1 cellular context compared by ENCODE assay signal in the genomic region with DNA sequence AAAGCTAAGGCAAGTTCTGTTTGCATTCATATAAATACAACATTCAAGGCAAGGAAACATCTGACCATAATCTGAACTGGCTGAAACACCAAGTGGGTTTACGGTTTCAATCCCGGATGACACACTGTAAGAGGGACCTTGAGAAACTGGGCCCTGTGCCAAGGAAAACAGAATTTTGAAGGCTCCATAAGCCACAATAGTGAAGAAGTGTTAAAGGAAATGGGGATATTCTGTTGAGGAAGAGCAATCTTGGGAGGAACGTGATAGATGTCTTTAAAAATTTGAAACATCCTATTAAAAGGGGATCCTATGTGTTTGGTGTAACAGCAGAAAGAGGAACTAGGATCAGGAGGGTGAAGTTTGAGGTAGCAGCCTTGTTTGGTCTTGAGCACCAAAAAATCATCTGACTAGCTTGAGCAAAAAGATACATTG.
TF ChIP-seq lines count a peak whose summit lies in the region.

No MANE protein-coding gene starts in this region.

TF ChIP-seq in GM12878, 131 proteins besides CTCF, POLR2A, EP300 and RAD21 (continued from another document and continues in another):
- TF ChIP-seq NKRF (conservative IDR thresholded peaks at IDR 0.05): no peak
- no peak for TF ChIP-seq ELK1 (IDR thresholded peaks at IDR 0.05; ENCODE audit: low read depth, low read length)
- TF ChIP-seq ZNF384 (IDR thresholded peaks at IDR 0.05; ENCODE audit: borderline replicate concordance, low read depth, low read length): no peak
- TF ChIP-seq SREBF2 (IDR thresholded peaks at IDR 0.05; ENCODE audit: low read length): no peak
- TF ChIP-seq RFX5 (IDR thresholded peaks at IDR 0.05; ENCODE audit: low read depth, low read length): no peak
- TF ChIP-seq SRF (IDR thresholded peaks at IDR 0.05; ENCODE audit: low read depth in 2 of 2, low read length in 2 of 2): peak; percentile 6 to 39; a peak in 1 of 4 replicates
- no peak for TF ChIP-seq KLF5 (IDR thresholded peaks at IDR 0.05; ENCODE audit: partially characterized antibody)
- TF ChIP-seq MEF2A (IDR thresholded peaks at IDR 0.05; ENCODE audit: insufficient read depth, low read depth, low read length): no peak
- peak; percentile 78; the same call in 1 of the 2 replicates for TF ChIP-seq CBX5 (IDR thresholded peaks at IDR 0.05; ENCODE audit: low read depth)
- no peak for TF ChIP-seq NRF1 (conservative IDR thresholded peaks at IDR 0.05; ENCODE audit: low read depth, low read length)
- 0 out of 2 replicates have a peak, but pooled peaks have one; percentile 51 for TF ChIP-seq PML (IDR thresholded peaks at IDR 0.05; ENCODE audit: low read length)
- no peak for TF ChIP-seq CBX3 (IDR thresholded peaks at IDR 0.05; ENCODE audit: borderline replicate concordance, low read depth)
- 0 out of 2 replicates have a peak, but pooled peaks have one; percentile 39 for TF ChIP-seq BCL11A (IDR thresholded peaks at IDR 0.05; ENCODE audit: low read depth, low read length)
- TF ChIP-seq RELB (IDR thresholded peaks at IDR 0.05; ENCODE audit: low read depth): peak; percentile 84
- TF ChIP-seq KDM1A (IDR thresholded peaks at IDR 0.05; ENCODE audit: borderline replicate concordance): no peak
- peak; percentile 85 for TF ChIP-seq IKZF1 (conservative IDR thresholded peaks at IDR 0.05)
- no peak for TF ChIP-seq ASH2L (IDR thresholded peaks at IDR 0.05; ENCODE audit: borderline replicate concordance, low read depth)
- TF ChIP-seq, protein P1, sequence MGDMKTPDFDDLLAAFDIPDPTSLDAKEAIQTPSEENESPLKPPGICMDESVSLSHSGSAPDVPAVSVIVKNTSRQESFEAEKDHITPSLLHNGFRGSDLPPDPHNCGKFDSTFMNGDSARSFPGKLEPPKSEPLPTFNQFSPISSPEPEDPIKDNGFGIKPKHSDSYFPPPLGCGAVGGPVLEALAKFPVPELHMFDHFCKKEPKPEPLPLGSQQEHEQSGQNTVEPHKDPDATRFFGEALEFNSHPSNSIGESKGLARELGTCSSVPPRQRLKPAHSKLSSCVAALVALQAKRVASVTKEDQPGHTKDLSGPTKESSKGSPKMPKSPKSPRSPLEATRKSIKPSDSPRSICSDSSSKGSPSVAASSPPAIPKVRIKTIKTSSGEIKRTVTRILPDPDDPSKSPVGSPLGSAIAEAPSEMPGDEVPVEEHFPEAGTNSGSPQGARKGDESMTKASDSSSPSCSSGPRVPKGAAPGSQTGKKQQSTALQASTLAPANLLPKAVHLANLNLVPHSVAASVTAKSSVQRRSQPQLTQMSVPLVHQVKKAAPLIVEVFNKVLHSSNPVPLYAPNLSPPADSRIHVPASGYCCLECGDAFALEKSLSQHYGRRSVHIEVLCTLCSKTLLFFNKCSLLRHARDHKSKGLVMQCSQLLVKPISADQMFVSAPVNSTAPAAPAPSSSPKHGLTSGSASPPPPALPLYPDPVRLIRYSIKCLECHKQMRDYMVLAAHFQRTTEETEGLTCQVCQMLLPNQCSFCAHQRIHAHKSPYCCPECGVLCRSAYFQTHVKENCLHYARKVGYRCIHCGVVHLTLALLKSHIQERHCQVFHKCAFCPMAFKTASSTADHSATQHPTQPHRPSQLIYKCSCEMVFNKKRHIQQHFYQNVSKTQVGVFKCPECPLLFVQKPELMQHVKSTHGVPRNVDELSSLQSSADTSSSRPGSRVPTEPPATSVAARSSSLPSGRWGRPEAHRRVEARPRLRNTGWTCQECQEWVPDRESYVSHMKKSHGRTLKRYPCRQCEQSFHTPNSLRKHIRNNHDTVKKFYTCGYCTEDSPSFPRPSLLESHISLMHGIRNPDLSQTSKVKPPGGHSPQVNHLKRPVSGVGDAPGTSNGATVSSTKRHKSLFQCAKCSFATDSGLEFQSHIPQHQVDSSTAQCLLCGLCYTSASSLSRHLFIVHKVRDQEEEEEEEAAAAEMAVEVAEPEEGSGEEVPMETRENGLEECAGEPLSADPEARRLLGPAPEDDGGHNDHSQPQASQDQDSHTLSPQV (IDR thresholded peaks at IDR 0.05): no peak
- no peak for TF ChIP-seq MYB (IDR thresholded peaks at IDR 0.05; ENCODE audit: borderline replicate concordance, low read depth, low read length)
- peak; percentile 94 for TF ChIP-seq DPF2 (IDR thresholded peaks at IDR 0.05)
- TF ChIP-seq CHD4 (IDR thresholded peaks at IDR 0.05): no peak
- TF ChIP-seq CHD2 (IDR thresholded peaks at IDR 0.05; ENCODE audit: borderline replicate concordance, low read depth, low read length): no peak
- peak; percentile 3; the same call in 1 of the 2 replicates for TF ChIP-seq CREB1 (IDR thresholded peaks at IDR 0.05; ENCODE audit: low read depth)
- peak; percentile 68 for TF ChIP-seq EED (IDR thresholded peaks at IDR 0.05; ENCODE audit: low read depth)
- TF ChIP-seq, protein P2, sequence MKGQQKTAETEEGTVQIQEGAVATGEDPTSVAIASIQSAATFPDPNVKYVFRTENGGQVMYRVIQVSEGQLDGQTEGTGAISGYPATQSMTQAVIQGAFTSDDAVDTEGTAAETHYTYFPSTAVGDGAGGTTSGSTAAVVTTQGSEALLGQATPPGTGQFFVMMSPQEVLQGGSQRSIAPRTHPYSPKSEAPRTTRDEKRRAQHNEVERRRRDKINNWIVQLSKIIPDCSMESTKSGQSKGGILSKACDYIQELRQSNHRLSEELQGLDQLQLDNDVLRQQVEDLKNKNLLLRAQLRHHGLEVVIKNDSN (IDR thresholded peaks at IDR 0.05; ENCODE audit: borderline replicate concordance, extremely low read length, insufficient read depth, low read depth, low read length): no peak
- no peak for TF ChIP-seq NFXL1 (IDR thresholded peaks at IDR 0.05; ENCODE audit: borderline replicate concordance)
- no peak for TF ChIP-seq IRF3 (IDR thresholded peaks at IDR 0.05)
- peak; percentile 80 for TF ChIP-seq IRF4 (IDR thresholded peaks at IDR 0.05; ENCODE audit: low read depth, low read length)
- no peak for TF ChIP-seq CREM (IDR thresholded peaks at IDR 0.05; ENCODE audit: low read depth)
- TF ChIP-seq ZBED1 (IDR thresholded peaks at IDR 0.05; ENCODE audit: borderline replicate concordance): no peak
- TF ChIP-seq FOXM1 (IDR thresholded peaks at IDR 0.05; ENCODE audit: low read depth, low read length): peak; percentile 67; the same call in 1 of the 2 replicates
- no peak for TF ChIP-seq POLR2AphosphoS2 (IDR thresholded peaks at IDR 0.05; ENCODE audit: low read depth, low read length)
- no peak for TF ChIP-seq KAT2A (conservative IDR thresholded peaks at IDR 0.05; ENCODE audit: control insufficient read depth, low read depth, low read length)
- no peak for TF ChIP-seq YBX1 (IDR thresholded peaks at IDR 0.05)
- no peak for TF ChIP-seq SUPT20H (IDR thresholded peaks at IDR 0.05; ENCODE audit: borderline replicate concordance, control insufficient read depth, low read depth, low read length)
- 0 out of 2 replicates have a peak, but pooled peaks have one; percentile 31 for TF ChIP-seq ZNF687 (IDR thresholded peaks at IDR 0.05)
- no peak for TF ChIP-seq LARP7 (IDR thresholded peaks at IDR 0.05)
- no peak for TF ChIP-seq EGR1 (IDR thresholded peaks at IDR 0.05; ENCODE audit: borderline replicate concordance in 1 of 2, low read depth in 2 of 2, low read length in 2 of 2)
- no peak for TF ChIP-seq HDAC6 (IDR thresholded peaks at IDR 0.05; ENCODE audit: unreplicated experiment)
- TF ChIP-seq JUNB (IDR thresholded peaks at IDR 0.05): 0 out of 2 replicates have a peak, but pooled peaks have one; percentile 22
- no peak for TF ChIP-seq PAX8 (IDR thresholded peaks at IDR 0.05)
- no peak for TF ChIP-seq TARDBP (IDR thresholded peaks at IDR 0.05; ENCODE audit: borderline replicate concordance)
- TF ChIP-seq NR2F1 (conservative IDR thresholded peaks at IDR 0.05): no peak
- peak; percentile 92 to 94 for TF ChIP-seq IKZF2 (IDR thresholded peaks at IDR 0.05)
- no peak for TF ChIP-seq MYC (IDR thresholded peaks at IDR 0.05; ENCODE audit: insufficient read depth, insufficient read length, insufficient replicate concordance, low read length, severe bottlenecking)
- TF ChIP-seq HDGF (IDR thresholded peaks at IDR 0.05): no peak
- no peak; the same call in 1 of the 2 replicates for TF ChIP-seq PKNOX1 (IDR thresholded peaks at IDR 0.05)
